Comparison of ENCODE assay signal across 1 cellular context in the genomic region with DNA sequence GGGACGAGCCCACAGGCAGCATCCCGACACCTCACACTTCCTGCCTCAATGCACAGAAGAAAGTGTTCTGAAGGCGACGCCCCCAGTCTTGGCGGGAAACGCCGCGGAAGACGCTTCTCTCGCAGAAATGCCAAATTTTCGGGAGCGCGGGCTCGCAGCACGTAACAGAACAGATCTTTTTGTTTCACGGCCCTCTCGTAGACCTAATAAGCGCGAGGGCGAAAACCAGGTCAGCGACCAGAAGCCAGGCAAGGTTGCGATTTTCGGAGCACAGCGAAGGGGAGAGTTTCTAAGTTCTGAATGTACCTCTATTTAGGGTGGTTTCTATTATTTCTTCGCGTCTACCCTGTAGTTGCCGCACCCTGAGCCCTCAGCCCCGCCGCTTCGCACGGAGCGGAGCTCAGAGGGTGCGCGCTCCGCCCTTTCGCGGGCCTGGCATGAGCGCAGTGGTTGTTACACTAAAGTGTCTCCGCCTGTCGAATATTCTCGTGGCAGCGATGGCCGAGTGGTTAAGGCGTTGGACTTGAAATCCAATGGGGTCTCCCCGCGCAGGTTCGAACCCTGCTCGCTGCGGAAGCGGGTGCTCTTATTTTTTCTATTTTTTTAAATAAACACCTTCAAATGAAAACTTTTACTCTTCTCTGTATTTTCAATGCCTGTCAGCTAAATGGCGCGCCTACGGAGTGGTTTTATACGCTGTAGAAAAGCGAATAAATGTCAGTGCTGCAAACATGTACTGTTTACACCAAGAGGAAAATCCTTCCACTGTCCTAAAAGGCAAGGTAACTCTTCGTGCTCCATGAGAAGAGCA.
TF ChIP-seq lines count a peak whose summit lies in the region.

No MANE protein-coding gene starts in this region.

TF ChIP-seq in HCT116, 20 proteins besides CTCF, POLR2A, EP300 and RAD21 (continued from another document):
- TF ChIP-seq ZBTB33 (IDR thresholded peaks at IDR 0.05; ENCODE audit: extremely low read depth, insufficient replicate concordance, low read length) (peak; percentile 63), CEBPB (IDR thresholded peaks at IDR 0.05; ENCODE audit: low read depth) (0 out of 2 replicates have a peak, but pooled peaks have one; percentile 18), SP1 (IDR thresholded peaks at IDR 0.05; ENCODE audit: low read depth) (peak; percentile 53), FOSL1 (IDR thresholded peaks at IDR 0.05; ENCODE audit: low read depth) (0 out of 2 replicates have a peak, but pooled peaks have one; percentile 7), EZH2phosphoT487 (IDR thresholded peaks at IDR 0.05; ENCODE audit: borderline replicate concordance) (no peak), CBX3 (IDR thresholded peaks at IDR 0.05; ENCODE audit: low read depth) (peak; percentile 95), YY1 (IDR thresholded peaks at IDR 0.05; ENCODE audit: extremely low read depth, insufficient replicate concordance, low read depth, low read length) (peak; percentile 40)
- TF ChIP-seq, protein P1, sequence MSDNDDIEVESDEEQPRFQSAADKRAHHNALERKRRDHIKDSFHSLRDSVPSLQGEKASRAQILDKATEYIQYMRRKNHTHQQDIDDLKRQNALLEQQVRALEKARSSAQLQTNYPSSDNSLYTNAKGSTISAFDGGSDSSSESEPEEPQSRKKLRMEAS (IDR thresholded peaks at IDR 0.05), result peak; percentile 94
